8 cellular contexts compared by ENCODE assay signal in genomic region chr10:73772280-73773151, GRCh38. TPM values are rescaled to one million over a fixed set of nuclear protein-coding genes. Genes with fewer than 3 reads are reported as not detected.
DNase-seq lines count a peak whose midpoint lies in the region; ATAC-seq and TF ChIP-seq lines count a peak whose summit lies in the region.

No MANE protein-coding gene starts in this region.

- H3K36me3 Mint-ChIP-seq in chondrocyte (ENCODE audit: low read depth), result peaks cover 29% of the 10 kb centered on the region

- H3K27ac Mint-ChIP-seq in chondrocyte (ENCODE audit: unreplicated experiment), result peak overlapping the region; percentile 92

- no peaks in the 10 kb centered on the region for H3K27me3 Mint-ChIP-seq in chondrocyte (ENCODE audit: low read depth)

- H3K27me3 ChIP-seq in layer of hippocampus (ENCODE audit: control insufficient read depth, insufficient read depth, low read length), result no peaks in the 10 kb centered on the region

- H3K27ac ChIP-seq in layer of hippocampus (ENCODE audit: low read depth, low read length), result peak overlapping the region; percentile 98

- TF ChIP-seq CTCF in chondrocyte (IDR thresholded peaks at IDR 0.05), result peak; percentile 56

- ATAC-seq in HG02763 (IDR thresholded peaks at IDR 0.05; ENCODE audit: unreplicated experiment), result peak; percentile 63

- DNase-seq in SHP77 (lab: John Stamatoyannopoulos, UW), result peak; percentile 20 to 38
- DNase-seq in SHP77 treated with DMSO at 0.1 percent for 48 hours (lab: John Stamatoyannopoulos, UW), result no peak
- DNase-seq in NCI-H1930 (lab: John Stamatoyannopoulos, UW), result peak; percentile 65 to 67
- DNase-seq in activated CD4-positive, alpha-beta T cell treated with anti-CD3 and anti-CD28 coated beads for 24 hours (ENCODE audit: low read depth in 2 of 2), result peak; percentile 56 to 76
- DNase-seq in chondrocyte (ENCODE audit: low spot score), result no peak
- peak; percentile 35 to 77 (median 54) for DNase-seq in stimulated activated CD4-positive, alpha-beta T cell treated with anti-CD3 and anti-CD28 coated beads, Interleukin-1b, Interleukin-23, amount 100 ng/mL, for 24 hours (ENCODE audit: low read depth in 4 of 4, low spot score in 1 of 4)

- H3K4me3 Mint-ChIP-seq in chondrocyte (ENCODE audit: unreplicated experiment), result peak overlapping the region; percentile 94

- H3K4me1 Mint-ChIP-seq in chondrocyte (ENCODE audit: low read depth), result peaks cover 44% of the 10 kb centered on the region

- no peaks in the 10 kb centered on the region for H3K9me3 Mint-ChIP-seq in chondrocyte (ENCODE audit: low read depth)

RNA-seq across cellular contexts. Expression of gene CHCHD1, which starts 9.3 kb away (rescaled TPM):
- total RNA-seq in chondrocyte, result 14.8 to 27.5 TPM (median 17.4 TPM) in 3 replicates

RNA-seq across cellular contexts. Expression of gene ZSWIM8, which starts 12.9 kb away (rescaled TPM):
- total RNA-seq in chondrocyte, result 102 to 124 TPM (median 117 TPM) in 3 replicates

RNA-seq across cellular contexts. Expression of gene SEC24C, which starts 28.3 kb away (rescaled TPM):
- 54.0 to 69.1 TPM (median 55.6 TPM) in 3 replicates for total RNA-seq in chondrocyte

RNA-seq across cellular contexts. Expression of gene NDST2, which starts 38.9 kb away (rescaled TPM):
- total RNA-seq in chondrocyte, result 24.4 to 29.0 TPM (median 27.3 TPM) in 3 replicates

Comparison
In these comparisons a context has a peak if more than half of its experiments do, and no peak if none do; other contexts are left out.
1. DNase-seq: peak in SHP77 (2 of 2), NCI-H1930 (2 of 2), activated CD4-positive, alpha-beta T cell treated with anti-CD3 and anti-CD28 coated beads for 24 hours (2 of 2) and stimulated activated CD4-positive, alpha-beta T cell treated with anti-CD3 and anti-CD28 coated beads, Interleukin-1b, Interleukin-23, amount 100 ng/mL, for 24 hours (4 of 4); none in SHP77 treated with DMSO at 0.1 percent for 48 hours (single experiment) and chondrocyte (single experiment).